In the genomic region with DNA sequence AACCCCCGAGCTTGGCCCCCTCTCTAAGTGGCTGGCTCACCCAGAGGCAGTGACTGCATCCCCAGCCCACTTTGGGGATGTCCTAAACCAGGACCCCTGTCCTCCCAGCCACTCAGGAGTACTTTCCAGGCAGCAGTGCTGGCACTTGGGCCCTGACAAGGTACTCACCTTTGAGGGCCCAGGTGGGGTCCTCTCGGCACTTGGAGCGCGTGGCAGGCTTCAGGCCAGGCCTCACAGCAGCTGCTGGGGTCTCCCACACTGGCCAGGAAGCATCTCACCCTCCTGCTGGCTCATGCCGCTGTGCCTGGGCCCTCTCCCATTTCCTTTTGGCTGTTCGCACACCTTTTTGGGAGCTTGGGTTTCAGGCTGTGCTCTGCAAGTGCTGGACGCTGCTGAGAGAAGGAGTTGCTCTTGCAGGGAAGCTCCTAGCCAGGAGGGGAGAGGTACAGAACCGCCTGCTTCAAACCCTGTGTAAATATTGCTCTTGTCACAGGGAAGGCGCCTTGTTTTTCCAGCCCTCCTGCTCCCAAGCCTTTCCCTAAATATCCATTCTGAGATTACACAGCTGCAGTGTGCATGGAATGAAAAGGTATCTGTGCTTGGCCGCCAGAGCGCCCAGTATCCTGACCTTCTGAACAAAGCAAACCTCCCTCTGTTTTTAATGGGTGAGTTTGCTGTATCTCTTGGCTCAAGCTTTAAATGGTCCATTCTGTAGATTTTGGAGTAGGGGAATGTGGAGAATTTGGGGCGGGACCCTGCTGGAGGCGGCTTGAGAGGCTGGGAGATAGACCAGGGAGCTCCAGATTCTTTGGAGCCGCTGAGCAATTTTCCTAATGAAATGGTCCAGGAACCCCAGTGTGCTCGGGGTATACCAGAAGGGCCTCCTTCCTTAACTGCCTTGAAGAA, we compare ENCODE assay signal across 1 cellular context.
TF ChIP-seq lines count a peak whose summit lies in the region.

No MANE protein-coding gene starts in this region.

TF ChIP-seq in GM23338, 12 proteins besides CTCF, POLR2A, EP300 and RAD21 (continued from another document):
- TF ChIP-seq, protein P1, sequence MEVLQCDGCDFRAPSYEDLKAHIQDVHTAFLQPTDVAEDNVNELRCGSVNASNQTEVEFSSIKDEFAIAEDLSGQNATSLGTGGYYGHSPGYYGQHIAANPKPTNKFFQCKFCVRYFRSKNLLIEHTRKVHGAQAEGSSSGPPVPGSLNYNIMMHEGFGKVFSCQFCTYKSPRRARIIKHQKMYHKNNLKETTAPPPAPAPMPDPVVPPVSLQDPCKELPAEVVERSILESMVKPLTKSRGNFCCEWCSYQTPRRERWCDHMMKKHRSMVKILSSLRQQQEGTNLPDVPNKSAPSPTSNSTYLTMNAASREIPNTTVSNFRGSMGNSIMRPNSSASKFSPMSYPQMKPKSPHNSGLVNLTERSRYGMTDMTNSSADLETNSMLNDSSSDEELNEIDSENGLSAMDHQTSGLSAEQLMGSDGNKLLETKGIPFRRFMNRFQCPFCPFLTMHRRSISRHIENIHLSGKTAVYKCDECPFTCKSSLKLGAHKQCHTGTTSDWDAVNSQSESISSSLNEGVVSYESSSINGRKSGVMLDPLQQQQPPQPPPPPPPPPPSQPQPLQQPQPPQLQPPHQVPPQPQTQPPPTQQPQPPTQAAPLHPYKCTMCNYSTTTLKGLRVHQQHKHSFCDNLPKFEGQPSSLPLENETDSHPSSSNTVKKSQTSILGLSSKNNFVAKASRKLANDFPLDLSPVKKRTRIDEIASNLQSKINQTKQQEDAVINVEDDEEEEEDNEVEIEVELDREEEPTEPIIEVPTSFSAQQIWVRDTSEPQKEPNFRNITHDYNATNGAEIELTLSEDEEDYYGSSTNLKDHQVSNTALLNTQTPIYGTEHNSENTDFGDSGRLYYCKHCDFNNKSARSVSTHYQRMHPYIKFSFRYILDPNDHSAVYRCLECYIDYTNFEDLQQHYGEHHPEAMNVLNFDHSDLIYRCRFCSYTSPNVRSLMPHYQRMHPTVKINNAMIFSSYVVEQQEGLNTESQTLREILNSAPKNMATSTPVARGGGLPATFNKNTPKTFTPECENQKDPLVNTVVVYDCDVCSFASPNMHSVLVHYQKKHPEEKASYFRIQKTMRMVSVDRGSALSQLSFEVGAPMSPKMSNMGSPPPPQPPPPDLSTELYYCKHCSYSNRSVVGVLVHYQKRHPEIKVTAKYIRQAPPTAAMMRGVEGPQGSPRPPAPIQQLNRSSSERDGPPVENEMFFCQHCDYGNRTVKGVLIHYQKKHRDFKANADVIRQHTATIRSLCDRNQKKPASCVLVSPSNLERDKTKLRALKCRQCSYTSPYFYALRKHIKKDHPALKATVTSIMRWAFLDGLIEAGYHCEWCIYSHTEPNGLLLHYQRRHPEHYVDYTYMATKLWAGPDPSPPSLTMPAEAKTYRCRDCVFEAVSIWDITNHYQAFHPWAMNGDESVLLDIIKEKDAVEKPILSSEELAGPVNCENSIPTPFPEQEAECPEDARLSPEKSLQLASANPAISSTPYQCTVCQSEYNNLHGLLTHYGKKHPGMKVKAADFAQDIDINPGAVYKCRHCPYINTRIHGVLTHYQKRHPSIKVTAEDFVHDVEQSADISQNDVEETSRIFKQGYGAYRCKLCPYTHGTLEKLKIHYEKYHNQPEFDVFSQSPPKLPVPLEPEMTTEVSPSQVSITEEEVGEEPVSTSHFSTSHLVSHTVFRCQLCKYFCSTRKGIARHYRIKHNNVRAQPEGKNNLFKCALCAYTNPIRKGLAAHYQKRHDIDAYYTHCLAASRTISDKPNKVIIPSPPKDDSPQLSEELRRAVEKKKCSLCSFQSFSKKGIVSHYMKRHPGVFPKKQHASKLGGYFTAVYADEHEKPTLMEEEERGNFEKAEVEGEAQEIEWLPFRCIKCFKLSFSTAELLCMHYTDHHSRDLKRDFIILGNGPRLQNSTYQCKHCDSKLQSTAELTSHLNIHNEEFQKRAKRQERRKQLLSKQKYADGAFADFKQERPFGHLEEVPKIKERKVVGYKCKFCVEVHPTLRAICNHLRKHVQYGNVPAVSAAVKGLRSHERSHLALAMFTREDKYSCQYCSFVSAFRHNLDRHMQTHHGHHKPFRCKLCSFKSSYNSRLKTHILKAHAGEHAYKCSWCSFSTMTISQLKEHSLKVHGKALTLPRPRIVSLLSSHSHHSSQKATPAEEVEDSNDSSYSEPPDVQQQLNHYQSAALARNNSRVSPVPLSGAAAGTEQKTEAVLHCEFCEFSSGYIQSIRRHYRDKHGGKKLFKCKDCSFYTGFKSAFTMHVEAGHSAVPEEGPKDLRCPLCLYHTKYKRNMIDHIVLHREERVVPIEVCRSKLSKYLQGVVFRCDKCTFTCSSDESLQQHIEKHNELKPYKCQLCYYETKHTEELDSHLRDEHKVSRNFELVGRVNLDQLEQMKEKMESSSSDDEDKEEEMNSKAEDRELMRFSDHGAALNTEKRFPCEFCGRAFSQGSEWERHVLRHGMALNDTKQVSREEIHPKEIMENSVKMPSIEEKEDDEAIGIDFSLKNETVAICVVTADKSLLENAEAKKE (CRISPR knock-in tag; IDR thresholded peaks at IDR 0.05) = no peak
- TF ChIP-seq ETS1 (IDR thresholded peaks at IDR 0.05) = no peak
- no peak for TF ChIP-seq JUNB (IDR thresholded peaks at IDR 0.05; ENCODE audit: unreplicated experiment)
- TF ChIP-seq NANOG (IDR thresholded peaks at IDR 0.05; ENCODE audit: borderline replicate concordance) = no peak
- TF ChIP-seq STAT1 (IDR thresholded peaks at IDR 0.05; ENCODE audit: unreplicated experiment) = no peak
- TF ChIP-seq REST (IDR thresholded peaks at IDR 0.05; ENCODE audit: unreplicated experiment) = no peak
- TF ChIP-seq POLR2AphosphoS5 (IDR thresholded peaks at IDR 0.05; ENCODE audit: low read depth) = no peak
- no peak for TF ChIP-seq CREB1 (CRISPR knock-in tag; IDR thresholded peaks at IDR 0.05; ENCODE audit: low read depth)
